8 cellular contexts compared by ENCODE assay signal in the genomic region with DNA sequence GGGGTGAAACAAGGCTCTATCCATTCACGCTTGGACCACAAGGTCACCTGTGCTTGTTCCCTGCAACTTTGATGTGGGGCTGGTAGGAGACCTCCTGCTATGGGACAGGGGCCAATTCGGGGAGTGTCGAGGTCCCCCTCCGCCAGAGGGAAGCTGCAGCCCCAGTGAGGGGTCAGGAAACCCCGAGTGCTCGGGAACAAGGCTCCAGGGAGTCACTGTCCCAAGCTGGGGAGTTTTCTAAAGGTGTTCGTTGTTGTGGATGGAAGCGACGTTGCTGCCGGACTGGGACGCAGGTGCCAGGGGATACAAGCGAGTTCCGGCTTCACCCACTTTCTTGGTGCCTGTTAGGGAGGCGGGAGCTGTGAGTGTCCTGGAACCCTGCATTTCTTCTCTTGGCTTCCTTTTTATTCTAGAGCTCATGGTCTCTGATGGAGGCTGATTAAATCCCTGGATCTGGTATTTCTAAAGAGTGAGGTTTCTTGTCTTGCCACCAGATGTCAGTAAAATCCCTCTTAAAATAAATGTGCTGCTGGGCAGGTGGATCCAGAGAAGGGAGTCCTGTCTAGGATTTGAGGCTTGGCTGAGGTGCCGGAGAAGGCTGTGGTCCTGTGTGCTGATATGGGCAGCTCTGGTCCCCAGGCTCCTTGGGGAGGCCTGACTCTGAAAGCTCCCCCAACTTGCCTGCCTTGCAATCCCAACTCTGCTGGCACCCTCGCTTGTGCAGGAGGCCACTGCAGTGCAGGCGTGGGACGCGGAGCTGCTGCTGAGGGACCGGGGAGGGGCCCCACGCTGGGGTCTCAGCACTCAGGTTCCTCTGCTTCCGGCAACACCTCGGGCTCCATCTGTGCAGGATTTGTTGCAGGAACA.
DNase-seq lines count a peak whose midpoint lies in the region; ATAC-seq and TF ChIP-seq lines count a peak whose summit lies in the region.

No MANE protein-coding gene starts in this region.

- TF ChIP-seq CTCF in GM12872 (IDR thresholded peaks at IDR 0.05; ENCODE audit: insufficient read depth, low read depth, low read length) (peak; percentile 29; the same call in 2 of the 3 replicates), SU-DHL-6 (IDR thresholded peaks at IDR 0.05; ENCODE audit: insufficient read depth, low read length, poor library complexity, severe bottlenecking) (peak; percentile 16)

- no peak overlapping the region for H2AFZ ChIP-seq in SU-DHL-6 (ENCODE audit: low read depth, low read length, severe bottlenecking)

- ATAC-seq in HG03457 (IDR thresholded peaks at IDR 0.05; ENCODE audit: unreplicated experiment): no peak
- ATAC-seq in HG02938 (IDR thresholded peaks at IDR 0.05; ENCODE audit: unreplicated experiment): no peak

- peak; percentile 63 for DNase-seq in NCI-H1105 (lab: John Stamatoyannopoulos, UW)
- DNase-seq in globus pallidus (ENCODE audit: low spot score): peak; percentile 53
- DNase-seq in putamen (ENCODE audit: low spot score): peak; percentile 31
- DNase-seq in NCI-H446 treated with DMSO at 0.1 percent for 48 hours (lab: John Stamatoyannopoulos, UW): no peak

- no peaks in the 10 kb centered on the region for H3K27me3 ChIP-seq in SU-DHL-6 (ENCODE audit: low read length)

- H3K79me2 ChIP-seq in SU-DHL-6 (ENCODE audit: insufficient read depth, low read length): no peaks in the 10 kb centered on the region

- no peak overlapping the region for H3K4me2 ChIP-seq in SU-DHL-6 (ENCODE audit: low read depth, low read length, poor library complexity, severe bottlenecking)

- H3K4me3 ChIP-seq in SU-DHL-6 (ENCODE audit: insufficient read depth, low read length, poor library complexity, severe bottlenecking): no peak overlapping the region

- H3K9me3 ChIP-seq in SU-DHL-6 (ENCODE audit: insufficient read depth, low read length): no peaks in the 10 kb centered on the region

- no peaks in the 10 kb centered on the region for H3K36me3 ChIP-seq in SU-DHL-6 (ENCODE audit: low read length)

- no peaks in the 10 kb centered on the region for H3F3A ChIP-seq in SU-DHL-6 (ENCODE audit: insufficient read depth)

- H4K20me1 ChIP-seq in SU-DHL-6 (ENCODE audit: low read depth, low read length): no peaks in the 10 kb centered on the region

- no peak overlapping the region for H3K27ac ChIP-seq in SU-DHL-6 (ENCODE audit: low read depth, low read length)

- H3K9me2 ChIP-seq in SU-DHL-6 (replicated peaks; ENCODE audit: insufficient read depth, low read length): no peaks in the 10 kb centered on the region

- no peak overlapping the region for H3K9ac ChIP-seq in SU-DHL-6 (ENCODE audit: low read length)
